In genomic region chr9:14690986-14691730, GRCh38 we compare ENCODE assay signal across 14 cellular contexts. TPM values are rescaled to one million over a fixed set of nuclear protein-coding genes. Genes with fewer than 3 reads are reported as not detected.
A peak's percentile ranks its signal among the peaks of the same experiment; 100 is the strongest.
DNase-seq lines count a peak whose midpoint lies in the region; ATAC-seq, FAIRE-seq and TF ChIP-seq lines count a peak whose summit lies in the region.
"Had no signal": no experiment of that assay in that cellular context is flagged by ENCODE, and none has a peak within 500 bp of the region (broad histone marks: within the 10 kb centered on the region; RNA-seq: fewer than 3 reads in every experiment).

No MANE protein-coding gene starts in this region.

- H3K4me1 ChIP-seq in effector memory CD4-positive, alpha-beta T cell (ENCODE audit: control insufficient read depth, insufficient read depth, low read length, poor library complexity, severe bottlenecking), result peaks cover 5% of the 10 kb centered on the region

- peaks cover 46 to 54% (median 53%) of the 10 kb centered on the region in 3 donors for H3K4me1 Mint-ChIP-seq in naive B cell

- H3K36me3 Mint-ChIP-seq in naive B cell, result peaks cover 0 to 4% of the 10 kb centered on the region in 2 donors

- no peaks in the 10 kb centered on the region for H3K9me3 Mint-ChIP-seq in naive B cell
- H3K9me3 Mint-ChIP-seq: effector memory CD8-positive, alpha-beta T cell had no signal

- FAIRE-seq in GM19239 (lab: Jason Lieb, UNC), result peak; percentile 66

- CTCF ChIA-PET in GM10248 (lab: Yijun Ruan, JAX), result interaction anchor here (0.9 to 4.0 kb wide), 3 partner anchors 15 to 74 kb away, joined by 3 to 17 read pairs (median 5); no protein-coding TSS in a partner anchor

- H3K27ac Mint-ChIP-seq in naive B cell, result peak overlapping the region in 3 of 6 donors; percentile 2 to 68 (median 16)

- H3K9me3 ChIP-seq in effector memory CD4-positive, alpha-beta T cell (ENCODE audit: control insufficient read depth, low read length), result no peaks in the 10 kb centered on the region

- DNase-seq in AG08396 (ENCODE audit: low spot score) (peak; percentile 14), GM19239 (ENCODE audit: insufficient read length, low spot score) (no peak), naive B cell (no peak), NCI-H748 treated with DMSO at 0.1 percent for 48 hours (lab: John Stamatoyannopoulos, UW) (no peak), H4 (ENCODE audit: low spot score) (no peak), GM10248 (ENCODE audit: extremely low spot score) (no peak)
- DNase-seq in effector memory CD4-positive, alpha-beta T cell, result no peak
- DNase-seq: effector memory CD8-positive, alpha-beta T cell; GOT3; midbrain; NCI-H1436 treated with DMSO at 0.1 percent for 48 hours; T1000 had no signal

- TF ChIP-seq CTCF in VCaP (conservative IDR thresholded peaks at IDR 0.05), result no peak
- TF ChIP-seq CTCF in GM10248 (IDR thresholded peaks at IDR 0.05; ENCODE audit: control extremely low read depth, extremely low read depth, low read depth, missing control alignments), result no peak

- H3K27me3 Mint-ChIP-seq in naive B cell, result peaks cover 0 to under 1% (median 0%) of the 10 kb centered on the region in 3 donors
- H3K27me3 Mint-ChIP-seq: effector memory CD8-positive, alpha-beta T cell had no signal

- peak overlapping the region; percentile 26 to 99 (median 66) for H3K4me3 Mint-ChIP-seq in naive B cell

- POLR2A ChIA-PET in GM10248 (lab: Yijun Ruan, JAX), result interaction anchor here (0.8 kb wide), 1 partner anchor 64 kb away, joined by 4 read pairs; no protein-coding TSS in a partner anchor

- no peak for ATAC-seq in naive B cell (ENCODE audit: low read depth in 2 of 2)
- ATAC-seq: effector memory CD8-positive, alpha-beta T cell had no signal

- no peaks in the 10 kb centered on the region for H3K27me3 ChIP-seq in effector memory CD4-positive, alpha-beta T cell (replicated peaks; ENCODE audit: control insufficient read depth, insufficient read depth, low read length, poor library complexity, severe bottlenecking)

- no peaks in the 10 kb centered on the region for H3K36me3 ChIP-seq in effector memory CD4-positive, alpha-beta T cell (ENCODE audit: control insufficient read depth, insufficient read depth, low read length)

- no peak overlapping the region for H3K4me3 ChIP-seq in effector memory CD4-positive, alpha-beta T cell (ENCODE audit: insufficient read depth, low read depth, low read length, poor library complexity, severe bottlenecking)

- peak overlapping the region; percentile 94 for H3K27ac ChIP-seq in VCaP
- H3K27ac ChIP-seq in effector memory CD4-positive, alpha-beta T cell (ENCODE audit: insufficient read depth, low read length, poor library complexity, severe bottlenecking), result no peak overlapping the region

RNA-seq across cellular contexts. Expression of gene ZDHHC21, which starts 2.1 kb away (rescaled TPM):
- polyA plus RNA-seq in naive B cell (ENCODE audit: low read depth in 6 of 6), result 1 to 10 TPM; 1.7 to 3.8 (median 3.2) TPM
- 2.6 and 3.6 TPM in 2 replicates for total RNA-seq in H4 (2014; rRNA removed; shearing (Covaris generic))

RNA-seq across cellular contexts. Expression of gene CER1, which starts 31.4 kb away (rescaled TPM):
- not detected for polyA plus RNA-seq in naive B cell (ENCODE audit: low read depth in 6 of 6)
- not detected in 2 replicates for total RNA-seq in H4 (2014; rRNA removed; shearing (Covaris generic))
- total RNA-seq: skeletal muscle tissue had no signal
